Comparison of ENCODE assay signal across 8 cellular contexts in the genomic region with DNA sequence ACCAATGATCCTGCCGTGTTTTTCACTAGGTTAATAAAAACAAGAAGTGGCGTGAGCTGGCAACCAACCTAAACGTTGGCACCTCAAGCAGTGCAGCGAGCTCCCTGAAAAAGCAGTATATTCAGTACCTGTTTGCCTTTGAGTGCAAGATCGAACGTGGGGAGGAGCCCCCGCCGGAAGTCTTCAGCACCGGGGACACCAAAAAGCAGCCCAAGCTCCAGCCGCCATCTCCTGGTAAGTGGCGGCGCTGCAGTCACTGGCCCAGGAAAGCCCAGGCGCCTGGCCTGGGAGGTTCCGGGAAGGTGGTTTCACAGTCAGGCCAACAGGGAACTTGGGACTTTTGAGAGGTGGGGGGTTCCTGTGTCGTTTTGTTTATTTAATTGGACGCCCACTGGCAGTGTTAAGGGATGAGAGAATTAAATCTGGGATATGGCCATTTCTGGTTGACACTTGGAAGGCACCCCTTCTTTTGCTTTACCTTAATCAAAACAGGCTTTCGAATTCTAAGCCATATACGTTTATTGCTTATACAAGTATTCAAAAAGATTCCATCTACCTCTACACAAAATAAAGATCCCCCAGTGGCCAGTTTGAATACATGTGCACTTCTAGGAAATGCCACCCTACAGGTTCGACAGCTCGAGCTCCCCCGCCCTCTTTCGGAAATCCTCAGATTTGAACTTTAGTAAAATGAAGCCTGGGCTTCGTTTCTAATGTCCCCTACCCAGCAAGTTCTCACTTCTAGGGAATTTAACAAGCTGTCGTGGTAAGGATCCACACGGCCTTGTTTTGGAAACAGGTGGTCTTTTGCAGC.
DNase-seq lines count a peak whose midpoint lies in the region; ATAC-seq, FAIRE-seq and TF ChIP-seq lines count a peak whose summit lies in the region.

No MANE protein-coding gene starts in this region.

- H3K9me3 Mint-ChIP-seq in Caco-2 (ENCODE audit: unreplicated experiment) = no peaks in the 10 kb centered on the region

- CTCF ChIA-PET in Caco-2 (lab: Charles Lee) = interaction anchor here (0.5 to 1.5 kb wide), 5 partner anchors 139 to 191 kb away, joined by 3 to 5 read pairs (median 3); no protein-coding TSS in a partner anchor

- H3K27me3 Mint-ChIP-seq in Caco-2 (ENCODE audit: insufficient read depth, unreplicated experiment) = no peaks in the 10 kb centered on the region

- H3K4me1 Mint-ChIP-seq in Caco-2 (ENCODE audit: low read depth, unreplicated experiment) = peaks cover 12% of the 10 kb centered on the region

- no peaks in the 10 kb centered on the region for H3K27me3 ChIP-seq in Caco-2 (replicated peaks; ENCODE audit: control insufficient read depth, insufficient read depth, low read length)

- H3K36me3 ChIP-seq in Caco-2 (ENCODE audit: control insufficient read depth, insufficient read depth, low read length) = peaks cover 2% of the 10 kb centered on the region; the same call in 1 of the 2 replicates

- no peak overlapping the region for H3K27ac Mint-ChIP-seq in Caco-2 (ENCODE audit: unreplicated experiment)

- no peaks in the 10 kb centered on the region for H3K9me3 ChIP-seq in Caco-2

- TF ChIP-seq CTCF in Caco-2 (IDR thresholded peaks at IDR 0.05; ENCODE audit: insufficient read depth in 1 of 2, low read depth in 1 of 2, low read length in 1 of 2, severe bottlenecking in 1 of 2, unreplicated experiment in 1 of 2) (peak; percentile 85 to 89), foreskin fibroblast (IDR thresholded peaks at IDR 0.05; ENCODE audit: low read depth, low read length) (peak; percentile 98)

- BruUV-seq in Caco-2 (replicated peaks; lab: Mats Ljungman, UMichigan) = no TSS peak

- no peak for FAIRE-seq in HTR-8/SVneo (lab: Jason Lieb, UNC)

- POLR2A ChIA-PET in Caco-2 (lab: Charles Lee) = no interaction called here

- no peak for ATAC-seq in GM18520 (IDR thresholded peaks at IDR 0.05; ENCODE audit: unreplicated experiment)

- H3K36me3 Mint-ChIP-seq in Caco-2 (ENCODE audit: insufficient read depth, unreplicated experiment) = peaks cover 31% of the 10 kb centered on the region

- intact Hi-C loops in Caco-2 (cut with micrococcal nuclease; ENCODE audit: unreplicated experiment) = loop anchor here (1.0 to 10.0 kb wide), 3 partner anchors 57 to 410 kb away; a partner anchor contains a TSS

- DNase-seq in Caco-2 = peak; percentile 57 to 78
- peak; percentile 67 for DNase-seq in HTR-8/SVneo (ENCODE audit: insufficient read length, low spot score)
- DNase-seq in RKO (ENCODE audit: low spot score) = peak; percentile 16
- DNase-seq in activated effector memory CD4-positive, alpha-beta T cell treated with anti-CD3 and anti-CD28 coated beads, Interleukin-2, amount 50 U/mL, for 16 hours = peak; percentile 84
- DNase-seq in foreskin fibroblast = peak; percentile 40 to 82
- peak in 47 of 56 donors; percentile 14 to 84 (median 52) for DNase-seq in nucleus accumbens (lab: John Stamatoyannopoulos, UW)
- peak in 39 of 49 donors; percentile 9 to 79 (median 37) for DNase-seq in substantia nigra (lab: John Stamatoyannopoulos, UW)

- no peak overlapping the region for H3K4me3 ChIP-seq in Caco-2 (ENCODE audit: low read depth, low read length)
- no peak overlapping the region for H3K4me3 ChIP-seq in foreskin fibroblast (ENCODE audit: low read depth in 1 of 2, low read length in 2 of 2)

- H3K27ac ChIP-seq in substantia nigra (ENCODE audit: low read depth, low read length, poor library complexity, severe bottlenecking) = no peak overlapping the region

- peaks cover 10% of the 10 kb centered on the region for H3K4me1 ChIP-seq in Caco-2

- no peak overlapping the region for H3K4me3 Mint-ChIP-seq in Caco-2 (ENCODE audit: unreplicated experiment)

Comparison
In these comparisons a context has a peak if more than half of its experiments do, and no peak if none do; other contexts are left out.
1. DNase-seq: peak in every context shown above with its lines; median percentile 84 in activated effector memory CD4-positive, alpha-beta T cell treated with anti-CD3 and anti-CD28 coated beads, Interleukin-2, amount 50 U/mL, for 16 hours; 68 in Caco-2; 67 in HTR-8/SVneo; 61 in foreskin fibroblast; 52 in nucleus accumbens; 37 in substantia nigra; 16 in RKO.